Comparison of ENCODE assay signal across 14 cellular contexts in genomic region chr11:64848214-64848778, GRCh38. TPM values are rescaled to one million over a fixed set of nuclear protein-coding genes. Genes with fewer than 3 reads are reported as not detected.
DNase-seq lines count a peak whose midpoint lies in the region; ATAC-seq, FAIRE-seq and TF ChIP-seq lines count a peak whose summit lies in the region.
"Had no signal": no experiment of that assay in that cellular context is flagged by ENCODE, and none has a peak within 500 bp of the region (broad histone marks: within the 10 kb centered on the region; RNA-seq: fewer than 3 reads in every experiment).

No MANE protein-coding gene starts in this region.

- no peak overlapping the region for H2AFZ ChIP-seq in OCI-LY3 (ENCODE audit: low read depth, low read length)
- no peak overlapping the region; the same call in 1 of the 2 replicates for H2AFZ ChIP-seq in H1 (ENCODE audit: low read length)

- no peak for TF ChIP-seq CTCF in OCI-LY3 (IDR thresholded peaks at IDR 0.05; ENCODE audit: low read depth, low read length)
- TF ChIP-seq CTCF in H1 (IDR thresholded peaks at IDR 0.05; ENCODE audit: control extremely low read depth in 1 of 3, insufficient read depth in 1 of 3, low read depth in 1 of 3, low read length in 3 of 3), result no peak
- no peak for TF ChIP-seq CTCF in GM13977 (IDR thresholded peaks at IDR 0.05; ENCODE audit: extremely low read depth, insufficient read depth, missing control alignments)

- no peak overlapping the region for H2BK5ac ChIP-seq in H1 (ENCODE audit: low read depth, low read length)

- TF ChIP-seq EP300 in H1 (IDR thresholded peaks at IDR 0.05; ENCODE audit: borderline replicate concordance in 1 of 2, low read depth in 2 of 2, low read length in 2 of 2), result no peak

- peak overlapping the region; percentile 99 for H3K27ac ChIP-seq in OCI-LY3 (ENCODE audit: low read length)
- H3K27ac ChIP-seq in H1 (ENCODE audit: low read depth, low read length), result no peak overlapping the region
- no peak overlapping the region for H3K27ac ChIP-seq in caudate nucleus (ENCODE audit: low read depth, low read length)

- H3K4ac ChIP-seq in H1 (replicated peaks; ENCODE audit: insufficient read length, low read depth, low read length), result no peak overlapping the region

- no peak overlapping the region for H3K18ac ChIP-seq in H1 (ENCODE audit: extremely low read depth, low read length)

- no peak overlapping the region for H2BK20ac ChIP-seq in H1 (ENCODE audit: low read length)

- peaks cover 4% of the 10 kb centered on the region; the same call in 1 of the 2 replicates for H3K27me3 ChIP-seq in OCI-LY3 (ENCODE audit: low read depth, low read length)
- H3K27me3 ChIP-seq in H1 (replicated peaks in 1 of 4; ENCODE audit: control insufficient read depth in 3 of 4, extremely low read depth in 1 of 4, insufficient read depth in 3 of 4, low read length in 3 of 4), result no peaks in the 10 kb centered on the region

- H4K20me1 ChIP-seq in OCI-LY3 (ENCODE audit: insufficient read depth, low read length) (no peaks in the 10 kb centered on the region), H1 (replicated peaks in 1 of 2; ENCODE audit: control insufficient read depth in 1 of 2, insufficient read depth in 2 of 2, low read length in 2 of 2) (peaks cover 0 to 2% of the 10 kb centered on the region in 2 experiments)

- no peaks in the 10 kb centered on the region; the same call in 1 of the 2 replicates for H3K79me1 ChIP-seq in H1 (ENCODE audit: low read depth, low read length)

- H3K23ac ChIP-seq in H1 (ENCODE audit: insufficient read length), result no peak overlapping the region

- TF ChIP-seq RAD21 in H1 (IDR thresholded peaks at IDR 0.05 in 1 of 2, conservative IDR thresholded peaks at IDR 0.05 in 1 of 2; ENCODE audit: low read depth in 2 of 2, low read length in 2 of 2), result no peak

- H3K4me1 Mint-ChIP-seq in activated T-cell treated with anti-CD3 and anti-CD28 coated beads, Interleukin-2, amount 50 U/mL, for 72 hours (ENCODE audit: low read depth), result peaks cover 77% of the 10 kb centered on the region
- H3K4me1 Mint-ChIP-seq in stimulated activated naive CD8-positive, alpha-beta T cell treated with anti-CD3 and anti-CD28 coated beads, Interleukin-15, amount 100 ng/mL, for 72 hours, result peaks cover 86% of the 10 kb centered on the region

- H2AK5ac ChIP-seq in H1 (ENCODE audit: low read depth, low read length), result peak overlapping the region; percentile 66; the same call in 1 of the 2 replicates

- in situ Hi-C loops in GM13977 (cut with MboI; ENCODE audit: low pct_unique_long_range_greater_than_20kb, low sequenced_read_pairs, unreplicated experiment), result loop anchor here (5.0 kb wide), 1 partner anchor 44 kb away; no protein-coding TSS in a partner anchor

- no peak overlapping the region for H3K14ac ChIP-seq in H1 (ENCODE audit: insufficient read length)

- H3K56ac ChIP-seq in H1 (replicated peaks; ENCODE audit: insufficient read length, low read depth, low read length), result no peak overlapping the region

- no peak for ATAC-seq in activated T-cell treated with anti-CD3 and anti-CD28 coated beads, Interleukin-2, amount 50 U/mL, for 72 hours (replicated peaks in 1 of 2)
- no peak for ATAC-seq in stimulated activated naive CD8-positive, alpha-beta T cell treated with anti-CD3 and anti-CD28 coated beads, Interleukin-15, amount 100 ng/mL, for 72 hours
- no peak for ATAC-seq in GM21423 (IDR thresholded peaks at IDR 0.05; ENCODE audit: unreplicated experiment)

- no peak for DNase-seq in activated T-cell treated with anti-CD3 and anti-CD28 coated beads, Interleukin-2, amount 50 U/mL, for 72 hours
- DNase-seq in activated T-cell treated with anti-CD3 and anti-CD28 coated beads, Interleukin-2, amount 50 U/mL, for 1 hour, result no peak
- no peak for DNase-seq in H1 (ENCODE audit: low read depth in 1 of 2, low spot score in 2 of 2)
- DNase-seq in stimulated activated naive CD8-positive, alpha-beta T cell treated with anti-CD3 and anti-CD28 coated beads, Interleukin-15, amount 100 ng/mL, for 72 hours, result peak in 1 of 2 donors; percentile 17
- DNase-seq in caudate nucleus (lab: John Stamatoyannopoulos, UW), result no peak
- no peak for DNase-seq in GM13977 (ENCODE audit: low spot score)
- DNase-seq: cortex of kidney, mammary epithelial cell, NCI-H1048, NCI-H526 treated with DMSO at 0.1 percent for 48 hours, retina, T-helper 9 cell had no signal

- no peak overlapping the region; the same call in 1 of the 2 replicates for H4K8ac ChIP-seq in H1 (ENCODE audit: extremely low read depth, insufficient read depth, low read length)

- H3K9me3 Mint-ChIP-seq in activated T-cell treated with anti-CD3 and anti-CD28 coated beads, Interleukin-2, amount 50 U/mL, for 72 hours, result no peaks in the 10 kb centered on the region
- H3K9me3 Mint-ChIP-seq in stimulated activated naive CD8-positive, alpha-beta T cell treated with anti-CD3 and anti-CD28 coated beads, Interleukin-15, amount 100 ng/mL, for 72 hours, result no peaks in the 10 kb centered on the region

- no peaks in the 10 kb centered on the region for H3K9me3 ChIP-seq in OCI-LY3 (ENCODE audit: insufficient read depth, low read length)
- H3K9me3 ChIP-seq in H1 (ENCODE audit: insufficient read depth in 2 of 2, low read depth in 1 of 2, low read length in 1 of 2), result no peaks in the 10 kb centered on the region

- POLR2A ChIA-PET in H1 (lab: Charles Lee; ENCODE audit: partially characterized antibody), result interaction anchor here (0.6 to 25.7 kb wide), 8 partner anchors 16 to 266 kb away, joined by 3 to 408 read pairs (median 4); partner anchors contain the start of genes ARL2 and EHD1

- no peak overlapping the region for H2BK15ac ChIP-seq in H1 (ENCODE audit: low read length)

- no peak for FAIRE-seq in H1 (lab: Jason Lieb, UNC)

- peaks cover 71% of the 10 kb centered on the region for H3K4me1 ChIP-seq in OCI-LY3 (ENCODE audit: low read length)
- peaks cover 0 to 26% (median 9%) of the 10 kb centered on the region in 4 experiments; a peak in 6 of 7 replicates for H3K4me1 ChIP-seq in H1 (replicated peaks in 1 of 4; ENCODE audit: control insufficient read depth in 3 of 4, insufficient read depth in 4 of 4, low read length in 3 of 4)

- H3K79me2 ChIP-seq in OCI-LY3 (ENCODE audit: low read length), result no peaks in the 10 kb centered on the region
- peaks cover 0 to 3% of the 10 kb centered on the region in 2 experiments; a peak in 1 of 4 replicates for H3K79me2 ChIP-seq in H1 (ENCODE audit: control insufficient read depth in 1 of 2, insufficient read depth in 2 of 2, low read length in 2 of 2)

- no peak overlapping the region for H3K4me3 Mint-ChIP-seq in activated T-cell treated with anti-CD3 and anti-CD28 coated beads, Interleukin-2, amount 50 U/mL, for 72 hours
- H3K4me3 Mint-ChIP-seq in stimulated activated naive CD8-positive, alpha-beta T cell treated with anti-CD3 and anti-CD28 coated beads, Interleukin-15, amount 100 ng/mL, for 72 hours, result peak overlapping the region in 1 of 2 donors; percentile 29

- H3K36me3 ChIP-seq in OCI-LY3 (replicated peaks; ENCODE audit: low read depth, low read length) (no peaks in the 10 kb centered on the region), H1 (ENCODE audit: control insufficient read depth in 2 of 4, insufficient read depth in 4 of 4, low read length in 3 of 4) (no peaks in the 10 kb centered on the region)

- H4K91ac ChIP-seq in H1 (replicated peaks; ENCODE audit: insufficient read length, low read length), result no peak overlapping the region

- peak overlapping the region; percentile 63 for H3K4me2 ChIP-seq in OCI-LY3 (ENCODE audit: low read length)
- no peak overlapping the region for H3K4me2 ChIP-seq in H1 (ENCODE audit: insufficient read depth in 1 of 2, low read depth in 2 of 2, low read length in 2 of 2)

- TF ChIP-seq POLR2A in H1 (IDR thresholded peaks at IDR 0.05; ENCODE audit: control extremely low read depth in 1 of 2, low read depth in 2 of 2, low read length in 2 of 2), result no peak

- no peak overlapping the region for H4K5ac ChIP-seq in H1 (ENCODE audit: insufficient read length, low read depth, low read length)

- peaks cover 5% of the 10 kb centered on the region for H3K23me2 ChIP-seq in H1 (ENCODE audit: low read depth, low read length)

- H3K27me3 Mint-ChIP-seq in activated T-cell treated with anti-CD3 and anti-CD28 coated beads, Interleukin-2, amount 50 U/mL, for 72 hours (ENCODE audit: low read depth), result no peaks in the 10 kb centered on the region
- no peaks in the 10 kb centered on the region for H3K27me3 Mint-ChIP-seq in stimulated activated naive CD8-positive, alpha-beta T cell treated with anti-CD3 and anti-CD28 coated beads, Interleukin-15, amount 100 ng/mL, for 72 hours

- CTCF ChIA-PET in H1 (lab: Charles Lee; ENCODE audit: partially characterized antibody), result interaction anchor here (0.8 to 32.3 kb wide), 50 partner anchors 9 to 1434 kb away, joined by 3 to 1058 read pairs (median 5); partner anchors contain the start of genes ARL2, ATG2A, BATF2 and CDC42EP2

- 86% methylated on average over 6 of the region's 6 CpGs; no CpG with 5 or more reads in 1 of the 2 experiments for WGBS in H1 (ENCODE audit: extremely low coverage in 1 of 2, insufficient coverage in 1 of 2, insufficient read length in 1 of 2, insufficient replicate concordance in 2 of 2, low coverage in 1 of 2, low lambda C conversion rate in 2 of 2, missing lambda C conversion rate in 1 of 2), 2 experiments

- no peak overlapping the region for H2BK120ac ChIP-seq in H1 (replicated peaks; ENCODE audit: low read depth, low read length)

- peak overlapping the region; percentile 72 for H3K27ac Mint-ChIP-seq in activated T-cell treated with anti-CD3 and anti-CD28 coated beads, Interleukin-2, amount 50 U/mL, for 72 hours
- H3K27ac Mint-ChIP-seq in stimulated activated naive CD8-positive, alpha-beta T cell treated with anti-CD3 and anti-CD28 coated beads, Interleukin-15, amount 100 ng/mL, for 72 hours, result peak overlapping the region; percentile 7 to 59

- H3K9ac ChIP-seq in OCI-LY3 (ENCODE audit: low read length), result peak overlapping the region; percentile 56; the same call in 1 of the 2 replicates
- H3K9ac ChIP-seq in H1 (replicated peaks in 1 of 4; ENCODE audit: extremely low read depth in 1 of 4, low read depth in 3 of 4, low read length in 3 of 4), result no peak overlapping the region

- peak overlapping the region; percentile 17 for H3K4me3 ChIP-seq in OCI-LY3 (ENCODE audit: low read length)
- H3K4me3 ChIP-seq in H1 (ENCODE audit: extremely low read depth in 1 of 4, insufficient read depth in 2 of 4, low read depth in 3 of 4, low read length in 4 of 4), result no peak overlapping the region

- H3K36me3 Mint-ChIP-seq in activated T-cell treated with anti-CD3 and anti-CD28 coated beads, Interleukin-2, amount 50 U/mL, for 72 hours (ENCODE audit: insufficient read depth in 2 of 2), result peaks cover 2 to 3% of the 10 kb centered on the region in 2 donors

- H2BK12ac ChIP-seq in H1 (ENCODE audit: low read depth, low read length), result 0 out of 2 replicates have a peak overlapping the region, but pooled peaks have one; percentile 60

RNA-seq across cellular contexts. Expression of gene CDC42BPG, which starts 3.8 kb away (rescaled TPM):
- 1 to 10 TPM; 1.1 to 1.5 TPM for total RNA-seq in activated T-cell treated with anti-CD3 and anti-CD28 coated beads, Interleukin-2, amount 50 U/mL, for 72 hours
- total RNA-seq in H1 (2021; fragmentation: NEBNext Ultra II Directional; extraction: Animal tissue kit (Norgen Biotek cat#: 25700)), result 10.6 and 12.3 TPM in 2 replicates
- polyA plus RNA-seq in H1 (2011; rRNA removed), result 3.7 and 6.7 TPM in 2 replicates
- 5.9 TPM for polyA plus RNA-seq in H1 (2011; cell fraction: cytosol; rRNA removed)
- 27.1 TPM for polyA plus RNA-seq in H1 (2011; cell fraction: nucleus; rRNA removed)
- polyA plus RNA-seq in H1 (2012, experiment 1 of 2), result 6.2 to 12.1 TPM (median 10.3 TPM) in 4 replicates
- 4.7 TPM for polyA plus RNA-seq in H1 (2012, experiment 2 of 2)
- 4.8 TPM for polyA plus RNA-seq in H1 (2013, experiment 1 of 2)
- 3.8 TPM for polyA plus RNA-seq in H1 (2013, experiment 2 of 2)
- polyA minus RNA-seq in H1 (2011; rRNA and poly(A)+ RNA removed), result 4.5 and 4.9 TPM in 2 replicates
- polyA minus RNA-seq in H1 (2011; cell fraction: cytosol; rRNA and poly(A)+ RNA removed), result 7.4 TPM
- polyA minus RNA-seq in H1 (2011; cell fraction: nucleus; rRNA and poly(A)+ RNA removed), result 20.2 TPM

RNA-seq across cellular contexts. Expression of gene EHD1, which starts 30.1 kb away (rescaled TPM):
- total RNA-seq in activated T-cell treated with anti-CD3 and anti-CD28 coated beads, Interleukin-2, amount 50 U/mL, for 72 hours, result 100 to 1,000 TPM; 136 to 159 TPM
- 36.9 and 42.9 TPM in 2 replicates for total RNA-seq in H1 (2021; fragmentation: NEBNext Ultra II Directional; extraction: Animal tissue kit (Norgen Biotek cat#: 25700))
- 31.5 and 54.0 TPM in 2 replicates for polyA plus RNA-seq in H1 (2011; rRNA removed)
- polyA plus RNA-seq in H1 (2011; cell fraction: cytosol; rRNA removed), result 33.1 TPM
- 38.0 TPM for polyA plus RNA-seq in H1 (2011; cell fraction: nucleus; rRNA removed)
- 22.9 to 33.8 TPM (median 30.9 TPM) in 4 replicates for polyA plus RNA-seq in H1 (2012, experiment 1 of 2)
- 28.9 TPM for polyA plus RNA-seq in H1 (2012, experiment 2 of 2)
- polyA plus RNA-seq in H1 (2013, experiment 1 of 2), result 19.7 TPM
- 17.7 TPM for polyA plus RNA-seq in H1 (2013, experiment 2 of 2)
- polyA minus RNA-seq in H1 (2011; rRNA and poly(A)+ RNA removed), result 24.7 and 48.1 TPM in 2 replicates
- polyA minus RNA-seq in H1 (2011; cell fraction: cytosol; rRNA and poly(A)+ RNA removed), result 28.1 TPM
- 22.0 TPM for polyA minus RNA-seq in H1 (2011; cell fraction: nucleus; rRNA and poly(A)+ RNA removed)

RNA-seq across cellular contexts. Expression of gene MEN1, which starts 37.9 kb away (rescaled TPM):
- total RNA-seq in activated T-cell treated with anti-CD3 and anti-CD28 coated beads, Interleukin-2, amount 50 U/mL, for 72 hours, result 10 to 100 TPM; 33.8 to 36.3 TPM
- total RNA-seq in H1 (2021; fragmentation: NEBNext Ultra II Directional; extraction: Animal tissue kit (Norgen Biotek cat#: 25700)), result 56.3 and 56.9 TPM in 2 replicates
- polyA plus RNA-seq in H1 (2011; rRNA removed), result 47.2 and 78.5 TPM in 2 replicates
- 43.0 TPM for polyA plus RNA-seq in H1 (2011; cell fraction: cytosol; rRNA removed)
- 97.2 TPM for polyA plus RNA-seq in H1 (2011; cell fraction: nucleus; rRNA removed)
- 37.5 to 59.8 TPM (median 54.2 TPM) in 4 replicates for polyA plus RNA-seq in H1 (2012, experiment 1 of 2)
- polyA plus RNA-seq in H1 (2012, experiment 2 of 2), result 53.7 TPM
- 63.6 TPM for polyA plus RNA-seq in H1 (2013, experiment 1 of 2)
- 66.9 TPM for polyA plus RNA-seq in H1 (2013, experiment 2 of 2)
- polyA minus RNA-seq in H1 (2011; rRNA and poly(A)+ RNA removed), result 22.9 and 27.9 TPM in 2 replicates
- polyA minus RNA-seq in H1 (2011; cell fraction: cytosol; rRNA and poly(A)+ RNA removed), result 32.7 TPM
- 27.2 TPM for polyA minus RNA-seq in H1 (2011; cell fraction: nucleus; rRNA and poly(A)+ RNA removed)

RNA-seq across cellular contexts. Expression of gene MAP4K2, which starts 45.3 kb away (rescaled TPM):
- 10 to 100 TPM; 74.7 to 84.5 TPM for total RNA-seq in activated T-cell treated with anti-CD3 and anti-CD28 coated beads, Interleukin-2, amount 50 U/mL, for 72 hours
- total RNA-seq in H1 (2021; fragmentation: NEBNext Ultra II Directional; extraction: Animal tissue kit (Norgen Biotek cat#: 25700)), result 20.7 and 24.0 TPM in 2 replicates
- 20.1 and 25.3 TPM in 2 replicates for polyA plus RNA-seq in H1 (2011; rRNA removed)
- polyA plus RNA-seq in H1 (2011; cell fraction: cytosol; rRNA removed), result 22.2 TPM
- polyA plus RNA-seq in H1 (2011; cell fraction: nucleus; rRNA removed), result 54.2 TPM
- polyA plus RNA-seq in H1 (2012, experiment 1 of 2), result 14.0 to 19.1 TPM (median 15.9 TPM) in 4 replicates
- 12.9 TPM for polyA plus RNA-seq in H1 (2012, experiment 2 of 2)
- 11.2 TPM for polyA plus RNA-seq in H1 (2013, experiment 1 of 2)
- 12.0 TPM for polyA plus RNA-seq in H1 (2013, experiment 2 of 2)
- polyA minus RNA-seq in H1 (2011; rRNA and poly(A)+ RNA removed), result 18.5 and 20.3 TPM in 2 replicates
- 11.0 TPM for polyA minus RNA-seq in H1 (2011; cell fraction: cytosol; rRNA and poly(A)+ RNA removed)
- polyA minus RNA-seq in H1 (2011; cell fraction: nucleus; rRNA and poly(A)+ RNA removed), result 11.6 TPM
